ENCODE assay signal across 1 cellular context in the genomic region with DNA sequence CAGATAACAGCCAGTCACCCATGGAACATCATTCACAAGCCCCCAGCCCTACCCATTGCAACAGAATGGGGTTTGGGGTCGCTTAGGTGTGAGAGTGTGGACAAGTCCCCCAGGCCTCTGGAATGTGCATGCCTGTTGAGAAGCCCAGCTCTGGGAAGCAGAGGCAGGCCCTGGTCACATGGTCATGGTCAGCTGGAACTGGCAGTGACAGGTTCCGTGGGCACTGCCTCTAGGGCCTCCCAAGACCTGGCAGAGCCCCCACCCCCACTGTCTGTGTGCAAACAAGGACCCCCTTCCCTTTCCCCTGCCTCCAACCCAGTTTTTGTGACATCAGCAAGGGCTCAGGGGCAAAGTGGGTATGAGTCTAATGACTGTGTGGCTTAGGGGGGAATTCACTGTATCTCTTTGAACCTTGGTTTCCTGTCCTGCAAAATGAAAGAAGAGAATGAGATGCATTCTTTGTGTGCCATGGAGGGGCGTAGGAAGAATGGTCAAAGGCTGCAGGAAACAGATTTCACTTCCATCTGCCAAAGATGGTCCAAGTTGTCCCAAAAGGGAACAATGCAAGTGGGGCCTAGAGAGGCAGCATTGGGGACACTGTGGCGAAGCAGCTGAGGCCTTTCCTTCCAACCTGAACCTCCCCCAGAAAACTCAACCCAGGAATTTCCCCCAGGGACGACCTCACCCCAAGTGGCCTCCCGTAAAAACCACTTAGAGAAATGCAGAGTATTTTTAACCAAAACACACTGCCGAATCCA.
TF ChIP-seq lines count a peak whose summit lies in the region.

No MANE protein-coding gene starts in this region.

TF ChIP-seq in IMR-90, 13 proteins besides CTCF, POLR2A, EP300 and RAD21:
- no peak for TF ChIP-seq CEBPB (IDR thresholded peaks at IDR 0.05; ENCODE audit: low read depth, low read length)
- no peak for TF ChIP-seq BHLHE40 (IDR thresholded peaks at IDR 0.05; ENCODE audit: low read depth, low read length)
- TF ChIP-seq SMC3 (IDR thresholded peaks at IDR 0.05; ENCODE audit: low read depth, low read length): no peak
- TF ChIP-seq CHD1 (IDR thresholded peaks at IDR 0.05; ENCODE audit: low read depth, low read length): no peak
- TF ChIP-seq MXI1 (IDR thresholded peaks at IDR 0.05; ENCODE audit: borderline replicate concordance, low read depth, low read length): no peak
- TF ChIP-seq, protein P1, sequence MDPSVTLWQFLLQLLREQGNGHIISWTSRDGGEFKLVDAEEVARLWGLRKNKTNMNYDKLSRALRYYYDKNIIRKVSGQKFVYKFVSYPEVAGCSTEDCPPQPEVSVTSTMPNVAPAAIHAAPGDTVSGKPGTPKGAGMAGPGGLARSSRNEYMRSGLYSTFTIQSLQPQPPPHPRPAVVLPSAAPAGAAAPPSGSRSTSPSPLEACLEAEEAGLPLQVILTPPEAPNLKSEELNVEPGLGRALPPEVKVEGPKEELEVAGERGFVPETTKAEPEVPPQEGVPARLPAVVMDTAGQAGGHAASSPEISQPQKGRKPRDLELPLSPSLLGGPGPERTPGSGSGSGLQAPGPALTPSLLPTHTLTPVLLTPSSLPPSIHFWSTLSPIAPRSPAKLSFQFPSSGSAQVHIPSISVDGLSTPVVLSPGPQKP (IDR thresholded peaks at IDR 0.05; ENCODE audit: borderline replicate concordance, low read depth, low read length): no peak
- no peak for TF ChIP-seq RCOR1 (IDR thresholded peaks at IDR 0.05; ENCODE audit: insufficient replicate concordance, low read length)
- TF ChIP-seq RFX5 (IDR thresholded peaks at IDR 0.05; ENCODE audit: low read depth, low read length): no peak
- TF ChIP-seq MAFK (IDR thresholded peaks at IDR 0.05; ENCODE audit: low read depth, low read length): no peak
- TF ChIP-seq MAZ (IDR thresholded peaks at IDR 0.05; ENCODE audit: borderline replicate concordance, low read depth, low read length): no peak
- no peak for TF ChIP-seq FOS (IDR thresholded peaks at IDR 0.05; ENCODE audit: low read depth, low read length)
- TF ChIP-seq, protein P2, sequence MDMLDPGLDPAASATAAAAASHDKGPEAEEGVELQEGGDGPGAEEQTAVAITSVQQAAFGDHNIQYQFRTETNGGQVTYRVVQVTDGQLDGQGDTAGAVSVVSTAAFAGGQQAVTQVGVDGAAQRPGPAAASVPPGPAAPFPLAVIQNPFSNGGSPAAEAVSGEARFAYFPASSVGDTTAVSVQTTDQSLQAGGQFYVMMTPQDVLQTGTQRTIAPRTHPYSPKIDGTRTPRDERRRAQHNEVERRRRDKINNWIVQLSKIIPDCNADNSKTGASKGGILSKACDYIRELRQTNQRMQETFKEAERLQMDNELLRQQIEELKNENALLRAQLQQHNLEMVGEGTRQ (IDR thresholded peaks at IDR 0.05; ENCODE audit: low read depth, low read length): no peak
- TF ChIP-seq NFE2L2 (IDR thresholded peaks at IDR 0.05; ENCODE audit: low read depth, low read length): no peak
TF ChIP-seq in IMR-90: peak in this region for 0.
